1 cellular context compared by ENCODE assay signal in the genomic region with DNA sequence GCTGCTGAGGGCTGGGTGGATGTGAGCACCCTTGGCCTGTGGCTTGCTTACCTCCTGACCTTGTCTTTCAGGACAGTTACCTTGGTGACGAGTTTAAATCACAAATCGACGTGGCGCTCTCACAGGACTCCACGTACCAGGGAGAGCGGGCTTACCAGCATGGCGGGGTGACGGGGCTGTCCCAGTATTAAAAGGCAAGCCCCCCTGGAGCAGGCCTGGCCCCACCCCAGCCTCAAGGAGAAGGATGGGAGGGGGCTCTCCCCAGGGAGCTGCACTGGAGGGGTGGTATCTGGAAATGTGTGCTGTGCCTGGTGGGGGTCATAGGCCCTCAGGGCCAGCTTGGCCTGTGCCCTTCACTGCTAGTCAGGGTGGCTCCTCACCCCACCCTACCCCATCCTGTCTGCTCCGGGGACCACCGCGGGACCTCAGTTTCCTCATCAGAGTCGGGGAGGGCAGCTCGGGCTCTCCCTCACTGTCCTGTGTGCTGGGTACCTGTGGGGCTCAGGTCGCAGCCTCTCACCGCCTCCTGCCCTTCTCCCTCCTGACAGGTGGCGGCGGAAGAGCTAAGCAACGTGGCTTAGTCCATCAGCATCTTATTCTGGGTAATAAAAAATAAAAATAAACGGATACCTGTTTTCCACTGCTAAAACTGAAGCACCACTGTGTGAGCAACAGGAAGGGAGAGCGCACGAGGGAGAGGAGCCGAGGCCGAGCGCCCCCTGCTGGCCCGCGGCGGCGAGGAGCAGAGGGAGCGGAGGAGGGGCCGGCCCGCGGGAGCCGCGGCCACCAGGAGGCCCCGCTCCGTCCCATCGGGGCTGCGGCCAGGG.
TF ChIP-seq lines count a peak whose summit lies in the region.

No MANE protein-coding gene starts in this region.

TF ChIP-seq in GM12878, 131 proteins besides CTCF, POLR2A, EP300 and RAD21:
- TF ChIP-seq NR2C1 (IDR thresholded peaks at IDR 0.05) (no peak), BHLHE40 (IDR thresholded peaks at IDR 0.05; ENCODE audit: borderline replicate concordance in 1 of 2, low read depth in 2 of 2, low read length in 1 of 2) (peak; percentile 39 to 40; a peak in 2 of 4 replicates), GATAD2B (conservative IDR thresholded peaks at IDR 0.05; ENCODE audit: low read depth) (0 out of 2 replicates have a peak, but pooled peaks have one; percentile 44), ZNF592 (IDR thresholded peaks at IDR 0.05) (0 out of 2 replicates have a peak, but pooled peaks have one; percentile 47), SMC3 (IDR thresholded peaks at IDR 0.05; ENCODE audit: borderline replicate concordance, low read length) (peak; percentile 77), GABPA (IDR thresholded peaks at IDR 0.05; ENCODE audit: low read depth) (no peak), RB1 (IDR thresholded peaks at IDR 0.05; ENCODE audit: borderline replicate concordance) (peak; percentile 50; the same call in 1 of the 2 replicates), TCF12 (IDR thresholded peaks at IDR 0.05; ENCODE audit: low read depth, low read length) (no peak), SMARCA5 (IDR thresholded peaks at IDR 0.05) (0 out of 2 replicates have a peak, but pooled peaks have one; percentile 77), YY1 (IDR thresholded peaks at IDR 0.05; ENCODE audit: low read depth, low read length) (peak; percentile 54; the same call in 1 of the 2 replicates)
TF ChIP-seq in GM12878: peak in this region for 7.
